In the genomic region with DNA sequence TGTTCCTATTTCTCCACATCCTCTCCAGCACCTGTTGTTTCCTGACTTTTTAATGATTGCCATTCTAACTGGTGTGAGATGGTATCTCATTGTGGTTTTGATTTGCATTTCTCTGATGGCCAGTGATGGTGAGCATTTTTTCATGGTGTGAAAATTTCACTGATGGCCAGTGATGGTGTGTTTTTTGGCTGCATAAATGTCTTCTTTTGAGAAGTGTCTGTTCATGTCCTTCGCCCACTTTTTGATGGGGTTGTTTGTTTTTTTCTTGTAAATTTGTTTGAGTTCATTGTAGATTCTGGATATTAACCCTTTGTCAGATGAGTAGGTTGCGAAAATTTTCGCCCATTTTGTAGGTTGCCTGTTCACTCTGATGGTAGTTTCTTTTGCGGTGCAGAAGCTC, we compare ENCODE assay signal across 1 cellular context.
A peak's percentile ranks its signal among the peaks of the same experiment; 100 is the strongest.
TF ChIP-seq lines count a peak whose summit lies in the region.
"Not testable (repeated sequence)": the region's sequence is repeated elsewhere in the genome, so short reads cannot be mapped to it uniquely, and the experiment has no call there.

No MANE protein-coding gene starts in this region.

- CTCF ChIA-PET in HEK293 (lab: Yijun Ruan, JAX), result not testable (repeated sequence)

- not testable (repeated sequence) for TF ChIP-seq CTCF in HEK293 (tag by site-specific recombination; IDR thresholded peaks at IDR 0.05)

- H3K36me3 ChIP-seq in HEK293 (ENCODE audit: control insufficient read depth in 2 of 2, insufficient read depth in 1 of 2, low read length in 2 of 2), result not testable (repeated sequence)

- not testable (repeated sequence) for H3K4me3 ChIP-seq in HEK293 (ENCODE audit: low read depth, low read length)

- H3K27ac ChIP-seq in HEK293 (ENCODE audit: extremely low read depth, low read depth, low read length), result not testable (repeated sequence)

- not testable (repeated sequence) for H3K4me1 ChIP-seq in HEK293 (ENCODE audit: control insufficient read depth, insufficient read depth, low read length)

- POLR2A ChIA-PET in HEK293 (lab: Yijun Ruan, JAX), result not testable (repeated sequence)

- H3K9me3 ChIP-seq in HEK293 (ENCODE audit: control insufficient read depth, insufficient read depth, low read depth, low read length), result not testable (repeated sequence)

TF ChIP-seq in HEK293, 187 proteins besides CTCF, POLR2A, EP300 and RAD21:
- TF ChIP-seq SCRT2 (tag by site-specific recombination; IDR thresholded peaks at IDR 0.05), result peak; percentile 41; the same call in 1 of the 2 replicates
